Comparison of ENCODE assay signal across 21 cellular contexts in genomic region chr7:7178906-7179305, GRCh38. TPM values are rescaled to one million over a fixed set of nuclear protein-coding genes. Genes with fewer than 3 reads are reported as not detected.
DNase-seq lines count a peak whose midpoint lies in the region; ATAC-seq, FAIRE-seq and TF ChIP-seq lines count a peak whose summit lies in the region.
"Had no signal": no experiment of that assay in that cellular context is flagged by ENCODE, and none has a peak within 500 bp of the region (broad histone marks: within the 10 kb centered on the region; RNA-seq: fewer than 3 reads in every experiment).

No MANE protein-coding gene starts in this region.

- no peak overlapping the region for H2AFZ ChIP-seq in K562 (ENCODE audit: low read depth, low read length)
- H2AFZ ChIP-seq: GM23338 had no signal

- POLR2A ChIA-PET in K562 (lab: Yijun Ruan, JAX) = interaction anchor here (0.6 to 0.7 kb wide), 2 partner anchors 9 to 1323 kb away, joined by 3 to 4 read pairs; no protein-coding TSS in a partner anchor

- TF ChIP-seq RAD21 in K562 (CRISPR knock-in tag; conservative IDR thresholded peaks at IDR 0.05 in 1 of 2, IDR thresholded peaks at IDR 0.05 in 1 of 2) = no peak

- H4K20me1 ChIP-seq in K562 (replicated peaks; ENCODE audit: control insufficient read depth, insufficient read depth, low read length) = no peaks in the 10 kb centered on the region

- CTCF ChIA-PET in K562 (lab: Yijun Ruan, JAX; ENCODE audit: low intra/inter-chr PET ratio) = interaction anchor here (0.6 kb wide), 1 partner anchor 51 kb away, joined by 4 read pairs; no protein-coding TSS in a partner anchor

- H3K36me3 Mint-ChIP-seq in memory B cell = peaks cover 20% of the 10 kb centered on the region

- H3K4me1 ChIP-seq in K562 (replicated peaks in 1 of 2; ENCODE audit: control insufficient read depth in 2 of 2, insufficient read depth in 2 of 2, low read length in 2 of 2) = peaks cover 7 to 20% of the 10 kb centered on the region in 2 experiments; a peak in 4 of 5 replicates
- peaks cover 12% of the 10 kb centered on the region for H3K4me1 ChIP-seq in lower lobe of right lung
- H3K4me1 ChIP-seq: testis had no signal

- peaks cover 25% of the 10 kb centered on the region for H3K4me1 Mint-ChIP-seq in memory B cell

- no peak for TF ChIP-seq POLR2A in K562 (conservative IDR thresholded peaks at IDR 0.05)

- H3K36me3 ChIP-seq in K562 (ENCODE audit: control insufficient read depth, insufficient read depth, low read length) (no peaks in the 10 kb centered on the region), lower lobe of right lung (no peaks in the 10 kb centered on the region)
- H3K36me3 ChIP-seq: esophagus muscularis mucosa had no signal

- peaks cover 2% of the 10 kb centered on the region for H3K9me3 Mint-ChIP-seq in memory B cell

- no peak overlapping the region for H3K4me3 Mint-ChIP-seq in memory B cell
- H3K4me3 Mint-ChIP-seq: activated CD4-positive, alpha-beta T cell treated with anti-CD3 and anti-CD28 coated beads for 36 hours; GM23338; nephron progenitor cell had no signal

- H3K9me3 ChIP-seq in K562 (replicated peaks; ENCODE audit: control insufficient read depth, insufficient read depth, low read depth, low read length) = no peaks in the 10 kb centered on the region
- no peaks in the 10 kb centered on the region for H3K9me3 ChIP-seq in lower lobe of right lung
- H3K9me3 ChIP-seq: esophagus muscularis mucosa, psoas muscle, testis had no signal

- TF ChIP-seq EP300 in K562 (IDR thresholded peaks at IDR 0.05; ENCODE audit: low read length) = no peak

- peaks cover 14% of the 10 kb centered on the region for H3K79me2 ChIP-seq in K562 (ENCODE audit: control insufficient read depth, insufficient read depth, low read length)

- H3K27ac Mint-ChIP-seq in memory B cell = peak overlapping the region; percentile 68
- H3K27ac Mint-ChIP-seq: activated CD4-positive, alpha-beta T cell treated with anti-CD3 and anti-CD28 coated beads for 36 hours; activated T-helper 2 cell treated with anti-CD3 and anti-CD28 coated beads, Interferon-gamma antibody, Interleukin-2, Interleukin-4, amounts not matched to agents 10 μg/mL and 5 μg/mL and 100 μg/mL, durations not matched to agents 14 hours and 24 hours and 36 hours; GM23338; nephron progenitor cell had no signal

- no peak overlapping the region for H3K27ac ChIP-seq in K562 (ENCODE audit: extremely low read depth, low read depth, low read length)
- no peak overlapping the region for H3K27ac ChIP-seq in lower lobe of right lung
- H3K27ac ChIP-seq: dorsolateral prefrontal cortex, esophagus muscularis mucosa, psoas muscle, SK-N-MC, testis had no signal

- TF ChIP-seq CTCF in K562 (IDR thresholded peaks at IDR 0.05 in 2 of 3, conservative IDR thresholded peaks at IDR 0.05 in 1 of 3; ENCODE audit: insufficient read depth in 2 of 3, low read depth in 1 of 3, low read length in 3 of 3) (no peak), lower lobe of right lung (IDR thresholded peaks at IDR 0.05) (no peak)

- H3K4me3 ChIP-seq in K562 (no peak overlapping the region), lower lobe of right lung (no peak overlapping the region)
- H3K4me3 ChIP-seq: dorsolateral prefrontal cortex, esophagus muscularis mucosa, GM23338, psoas muscle, SK-N-MC, testis had no signal

- ATAC-seq in K562 (no peak), memory B cell (ENCODE audit: low read depth) (no peak), esophagus mucosa (no peak), lower lobe of right lung (no peak), HG03571 (IDR thresholded peaks at IDR 0.05; ENCODE audit: unreplicated experiment) (no peak)
- ATAC-seq: activated CD4-positive, alpha-beta T cell treated with anti-CD3 and anti-CD28 coated beads for 36 hours; GM23338; psoas muscle had no signal

- no peak for FAIRE-seq in K562 (lab: Jason Lieb, UNC)

- WGBS in K562 (ENCODE audit: insufficient coverage, low coverage, missing lambda C conversion rate) = 62% methylated on average over 1 of the region's 1 CpG

- H3K4me2 ChIP-seq in K562 (ENCODE audit: insufficient read depth, low read length) = no peak overlapping the region
- H3K4me2 ChIP-seq: GM23338 had no signal

- H3K27me3 ChIP-seq in K562 (ENCODE audit: control insufficient read depth in 2 of 2, insufficient read depth in 2 of 2, low read length in 2 of 2) = no peaks in the 10 kb centered on the region
- no peaks in the 10 kb centered on the region for H3K27me3 ChIP-seq in lower lobe of right lung (ENCODE audit: low read depth)
- H3K27me3 ChIP-seq: dorsolateral prefrontal cortex, esophagus muscularis mucosa, testis had no signal

- H3K9me1 ChIP-seq in K562 (ENCODE audit: control insufficient read depth, insufficient read depth, low read length) = no peaks in the 10 kb centered on the region

- intact Hi-C loops in K562 (cut with micrococcal nuclease) = no loop called here
- intact Hi-C loops in lower lobe of right lung (cut with DNase I) = no loop called here

- DNase-seq in ACHN (peak; percentile 41), LHCN-M2 (ENCODE audit: low read depth) (peak; percentile 33), K562 (ENCODE audit: extremely low read depth in 1 of 4, low spot score in 3 of 4) (no peak), memory B cell (ENCODE audit: low spot score in 2 of 2) (no peak), activated gamma-delta T cell treated with Interleukin-2 at 50 U/mL for 16 hours (no peak), lower lobe of right lung (no peak)
- DNase-seq: activated CD4-positive, alpha-beta T cell treated with anti-CD3 and anti-CD28 coated beads for 36 hours; dorsolateral prefrontal cortex; NCI-H1105; NCI-H526; nephron progenitor cell; psoas muscle; T1000; testis had no signal

- H3K27me3 Mint-ChIP-seq in memory B cell = no peaks in the 10 kb centered on the region
- H3K27me3 Mint-ChIP-seq: activated CD4-positive, alpha-beta T cell treated with anti-CD3 and anti-CD28 coated beads for 36 hours; IgD-negative memory B cell had no signal

- no peak overlapping the region for H3K9ac ChIP-seq in K562 (ENCODE audit: insufficient read depth in 1 of 2, low read depth in 2 of 2, low read length in 2 of 2)

- no TSS peak for BruUV-seq in K562 (replicated peaks; lab: Mats Ljungman, UMichigan)

- in situ Hi-C loops in ACHN (cut with HindIII; ENCODE audit: low pct_ligation_motif_present, low pct_unique_long_range_greater_than_20kb, low sequenced_read_pairs) = no loop called here
- in situ Hi-C loops in K562 (cut with MboI) = no loop called here

TF ChIP-seq in K562, 482 proteins besides CTCF, POLR2A, EP300 and RAD21 (continues in another document):
- no peak for TF ChIP-seq SMARCB1 (IDR thresholded peaks at IDR 0.05; ENCODE audit: insufficient read length, low read depth)

RNA-seq across cellular contexts. Expression of gene C1GALT1, which starts 3.4 kb away (rescaled TPM):
- total RNA-seq in LHCN-M2 (2014; rRNA removed) (555 and 675 TPM in 2 replicates), K562 (2014; rRNA removed) (15.2 and 22.7 TPM in 2 replicates), K562 (2014; rRNA removed; fragmentation: Illumina TruSeq; extraction: Trizol) (33.2 and 37.5 TPM in 2 replicates), K562 (2015; rRNA removed; fragmentation: Illumina TruSeq; extraction: Trizol) (23.3 and 24.1 TPM in 2 replicates), K562 (2021) (25.3 and 27.8 TPM in 2 replicates), esophagus mucosa (33.7 TPM), lower lobe of right lung (39.0 TPM)
- polyA plus RNA-seq in LHCN-M2 (2012) = 67.7 TPM
- total RNA-seq in K562 (2011; cell fraction: chromatin; rRNA removed; ENCODE audit: low replicate concordance) = 25.1 and 117 TPM in 2 replicates
- 12.7 and 14.6 TPM in 2 replicates for total RNA-seq in K562 (2011; cell fraction: nucleolus; rRNA removed)
- total RNA-seq in K562 (2011; cell fraction: nucleoplasm; rRNA removed) = 37.6 and 62.7 TPM in 2 replicates
- polyA plus RNA-seq in K562 (2011; rRNA removed) (23.7 and 30.8 TPM in 2 replicates), K562 (2014; fragmentation: Illumina TruSeq; extraction: Trizol) (16.1 and 25.2 TPM in 2 replicates), K562 (2014; fragmentation: Nextera tagmentation; extraction: Ambion mirVana) (1 to 10 TPM; 5.0 to 6.4 TPM), K562 (2014; rRNA removed) (17.3 and 21.0 TPM in 2 replicates)
- polyA plus RNA-seq in K562 (2011; cell fraction: cytosol; rRNA removed) = 7.8 and 8.4 TPM in 2 replicates
- 8.5 and 12.2 TPM in 2 replicates for polyA plus RNA-seq in K562 (2011; cell fraction: nucleus; rRNA removed)
- 10.7 and 11.1 TPM in 2 replicates for polyA plus RNA-seq in K562 (2012)
- polyA minus RNA-seq in K562 (2011; rRNA and poly(A)+ RNA removed) = 35.5 and 54.5 TPM in 2 replicates
- 8.3 and 9.4 TPM in 2 replicates for polyA minus RNA-seq in K562 (2011; cell fraction: cytosol; rRNA and poly(A)+ RNA removed)
- 19.1 and 29.2 TPM in 2 replicates for polyA minus RNA-seq in K562 (2011; cell fraction: nucleus; rRNA and poly(A)+ RNA removed)

Comparison
In these comparisons a context has a peak if more than half of its experiments do, and no peak if none do; other contexts are left out.
1. DNase-seq: peak in ACHN (single experiment) and LHCN-M2 (single experiment); none in K562 (0 of 4), memory B cell (0 of 2), activated gamma-delta T cell treated with Interleukin-2 at 50 U/mL for 16 hours (single experiment) and lower lobe of right lung (single experiment).